In the genomic region with DNA sequence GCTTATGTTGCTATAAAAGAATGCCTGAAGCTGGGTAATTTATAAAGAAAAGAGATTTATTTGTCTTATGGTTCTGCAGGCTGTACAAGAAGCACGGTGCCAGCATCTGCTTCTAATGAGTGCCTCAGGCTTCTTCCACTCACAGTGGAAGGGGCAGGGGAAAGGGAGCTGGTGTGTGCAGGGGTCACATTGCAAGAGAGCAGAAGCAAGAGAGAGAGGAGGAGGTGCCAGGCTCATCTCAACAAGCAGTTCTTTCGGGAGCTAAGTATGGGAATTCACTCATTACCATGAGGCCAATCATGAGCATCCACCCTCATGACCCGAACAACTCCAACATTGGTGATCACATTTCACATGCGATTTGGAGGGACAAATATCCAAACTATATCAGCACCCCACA, we compare ENCODE assay signal across 3 cellular contexts.
TF ChIP-seq lines count a peak whose summit lies in the region.

No MANE protein-coding gene starts in this region.

TF ChIP-seq in SK-N-SH treated with all-trans-retinoic acid at 6 μM for 48 hours, 23 proteins besides CTCF, POLR2A, EP300 and RAD21:
- TF ChIP-seq ZNF70 (CRISPR knock-in tag; IDR thresholded peaks at IDR 0.05) (peak; percentile 89), ZNF565 (CRISPR knock-in tag; conservative IDR thresholded peaks at IDR 0.05; ENCODE audit: low read depth) (no peak)

TF ChIP-seq in SK-N-SH, 30 proteins besides CTCF, POLR2A, EP300 and RAD21:
- TF ChIP-seq MXI1 (IDR thresholded peaks at IDR 0.05; ENCODE audit: low read depth, low read length): no peak
- TF ChIP-seq, protein P1, sequence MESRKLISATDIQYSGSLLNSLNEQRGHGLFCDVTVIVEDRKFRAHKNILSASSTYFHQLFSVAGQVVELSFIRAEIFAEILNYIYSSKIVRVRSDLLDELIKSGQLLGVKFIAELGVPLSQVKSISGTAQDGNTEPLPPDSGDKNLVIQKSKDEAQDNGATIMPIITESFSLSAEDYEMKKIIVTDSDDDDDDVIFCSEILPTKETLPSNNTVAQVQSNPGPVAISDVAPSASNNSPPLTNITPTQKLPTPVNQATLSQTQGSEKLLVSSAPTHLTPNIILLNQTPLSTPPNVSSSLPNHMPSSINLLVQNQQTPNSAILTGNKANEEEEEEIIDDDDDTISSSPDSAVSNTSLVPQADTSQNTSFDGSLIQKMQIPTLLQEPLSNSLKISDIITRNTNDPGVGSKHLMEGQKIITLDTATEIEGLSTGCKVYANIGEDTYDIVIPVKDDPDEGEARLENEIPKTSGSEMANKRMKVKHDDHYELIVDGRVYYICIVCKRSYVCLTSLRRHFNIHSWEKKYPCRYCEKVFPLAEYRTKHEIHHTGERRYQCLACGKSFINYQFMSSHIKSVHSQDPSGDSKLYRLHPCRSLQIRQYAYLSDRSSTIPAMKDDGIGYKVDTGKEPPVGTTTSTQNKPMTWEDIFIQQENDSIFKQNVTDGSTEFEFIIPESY (IDR thresholded peaks at IDR 0.05; ENCODE audit: borderline replicate concordance, low read depth): no peak

TF ChIP-seq in IMR-90, 13 proteins besides CTCF, POLR2A, EP300 and RAD21:
- no peak for TF ChIP-seq MAFK (IDR thresholded peaks at IDR 0.05; ENCODE audit: low read depth, low read length)
- TF ChIP-seq, protein P2, sequence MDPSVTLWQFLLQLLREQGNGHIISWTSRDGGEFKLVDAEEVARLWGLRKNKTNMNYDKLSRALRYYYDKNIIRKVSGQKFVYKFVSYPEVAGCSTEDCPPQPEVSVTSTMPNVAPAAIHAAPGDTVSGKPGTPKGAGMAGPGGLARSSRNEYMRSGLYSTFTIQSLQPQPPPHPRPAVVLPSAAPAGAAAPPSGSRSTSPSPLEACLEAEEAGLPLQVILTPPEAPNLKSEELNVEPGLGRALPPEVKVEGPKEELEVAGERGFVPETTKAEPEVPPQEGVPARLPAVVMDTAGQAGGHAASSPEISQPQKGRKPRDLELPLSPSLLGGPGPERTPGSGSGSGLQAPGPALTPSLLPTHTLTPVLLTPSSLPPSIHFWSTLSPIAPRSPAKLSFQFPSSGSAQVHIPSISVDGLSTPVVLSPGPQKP (IDR thresholded peaks at IDR 0.05; ENCODE audit: borderline replicate concordance, low read depth, low read length): no peak
- TF ChIP-seq BHLHE40 (IDR thresholded peaks at IDR 0.05; ENCODE audit: low read depth, low read length): no peak
- TF ChIP-seq NFE2L2 (IDR thresholded peaks at IDR 0.05; ENCODE audit: low read depth, low read length): no peak
- no peak for TF ChIP-seq FOS (IDR thresholded peaks at IDR 0.05; ENCODE audit: low read depth, low read length)
- no peak for TF ChIP-seq RFX5 (IDR thresholded peaks at IDR 0.05; ENCODE audit: low read depth, low read length)
- TF ChIP-seq SMC3 (IDR thresholded peaks at IDR 0.05; ENCODE audit: low read depth, low read length): no peak
- TF ChIP-seq, protein P3, sequence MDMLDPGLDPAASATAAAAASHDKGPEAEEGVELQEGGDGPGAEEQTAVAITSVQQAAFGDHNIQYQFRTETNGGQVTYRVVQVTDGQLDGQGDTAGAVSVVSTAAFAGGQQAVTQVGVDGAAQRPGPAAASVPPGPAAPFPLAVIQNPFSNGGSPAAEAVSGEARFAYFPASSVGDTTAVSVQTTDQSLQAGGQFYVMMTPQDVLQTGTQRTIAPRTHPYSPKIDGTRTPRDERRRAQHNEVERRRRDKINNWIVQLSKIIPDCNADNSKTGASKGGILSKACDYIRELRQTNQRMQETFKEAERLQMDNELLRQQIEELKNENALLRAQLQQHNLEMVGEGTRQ (IDR thresholded peaks at IDR 0.05; ENCODE audit: low read depth, low read length): no peak
- TF ChIP-seq CHD1 (IDR thresholded peaks at IDR 0.05; ENCODE audit: low read depth, low read length): no peak
- no peak for TF ChIP-seq MAZ (IDR thresholded peaks at IDR 0.05; ENCODE audit: borderline replicate concordance, low read depth, low read length)
TF ChIP-seq in IMR-90: peak in this region for 0.
